Comparison of ENCODE assay signal across 14 cellular contexts in genomic region chr3:25567390-25567789, GRCh38.
DNase-seq lines count a peak whose midpoint lies in the region; ATAC-seq and TF ChIP-seq lines count a peak whose summit lies in the region.
"Had no signal": no experiment of that assay in that cellular context is flagged by ENCODE, and none has a peak within 500 bp of the region (broad histone marks: within the 10 kb centered on the region; RNA-seq: fewer than 3 reads in every experiment).

No MANE protein-coding gene starts in this region.

- H3K27ac Mint-ChIP-seq in nephron progenitor cell: peak overlapping the region; percentile 40
- H3K27ac Mint-ChIP-seq: CD4-positive, alpha-beta memory T cell; GM23338 had no signal

- no peaks in the 10 kb centered on the region for H3K27me3 ChIP-seq in brain microvascular endothelial cell (replicated peaks)
- H3K27me3 ChIP-seq: BE2C had no signal

- no peak overlapping the region for H3K4me3 Mint-ChIP-seq in nephron progenitor cell
- H3K4me3 Mint-ChIP-seq: CD4-positive, alpha-beta memory T cell; GM23338 had no signal

- in situ Hi-C loops in brain microvascular endothelial cell (cut with HindIII; ENCODE audit: low pct_ligation_motif_present, low sequenced_read_pairs): no loop called here

- no peak for TF ChIP-seq CTCF in brain microvascular endothelial cell (IDR thresholded peaks at IDR 0.05; ENCODE audit: low read depth, low read length, missing control alignments)
- no peak for TF ChIP-seq CTCF in nephron progenitor cell (IDR thresholded peaks at IDR 0.05)

- no peaks in the 10 kb centered on the region for H3K27me3 Mint-ChIP-seq in nephron progenitor cell (ENCODE audit: low read depth, poor library complexity)

- peak overlapping the region; percentile 34 for H3K27ac ChIP-seq in brain microvascular endothelial cell
- H3K27ac ChIP-seq: A549, C4-2B had no signal

- peaks cover 35% of the 10 kb centered on the region for H3K4me1 Mint-ChIP-seq in nephron progenitor cell
- H3K4me1 Mint-ChIP-seq: CD4-positive, alpha-beta memory T cell; GM23338 had no signal

- no peak for ATAC-seq in HG03469 (IDR thresholded peaks at IDR 0.05; ENCODE audit: unreplicated experiment)
- ATAC-seq: A549, GM23338 had no signal

- H3K36me3 Mint-ChIP-seq in nephron progenitor cell (ENCODE audit: low read depth): peaks cover 9% of the 10 kb centered on the region
- H3K36me3 Mint-ChIP-seq: CD4-positive, alpha-beta memory T cell had no signal

- no peaks in the 10 kb centered on the region for H3K9me3 Mint-ChIP-seq in nephron progenitor cell
- H3K9me3 Mint-ChIP-seq: CD4-positive, alpha-beta memory T cell; GM23338 had no signal

- H3K4me3 ChIP-seq in brain microvascular endothelial cell (ENCODE audit: low read depth, low read length): no peak overlapping the region
- H3K4me3 ChIP-seq: A549, GM23338 had no signal

- peaks cover 34% of the 10 kb centered on the region for H3K36me3 ChIP-seq in brain microvascular endothelial cell (replicated peaks)
- H3K36me3 ChIP-seq: BE2C had no signal

- DNase-seq in EH (ENCODE audit: low read depth): peak; percentile 25
- peak; percentile 6 to 45 for DNase-seq in NCI-H526 (lab: John Stamatoyannopoulos, UW)
- DNase-seq in brain microvascular endothelial cell: peak; percentile 56
- DNase-seq in nephron progenitor cell: no peak
- DNase-seq in stimulated activated CD4-positive, alpha-beta T cell treated with anti-CD3 and anti-CD28 coated beads, Interleukin-1b, Interleukin-23, amount 100 ng/mL, for 48 hours: no peak
- DNase-seq: BE2C; CD4-positive, alpha-beta memory T cell; DMS79; EL; H7 had no signal

Comparison
In these comparisons a context has a peak if more than half of its experiments do, and no peak if none do; other contexts are left out.
1. DNase-seq: peak in EH (single experiment), NCI-H526 (2 of 2) and brain microvascular endothelial cell (single experiment); none in nephron progenitor cell (single experiment) and stimulated activated CD4-positive, alpha-beta T cell treated with anti-CD3 and anti-CD28 coated beads, Interleukin-1b, Interleukin-23, amount 100 ng/mL, for 48 hours (single experiment).